2 cellular contexts compared by ENCODE assay signal in the genomic region with DNA sequence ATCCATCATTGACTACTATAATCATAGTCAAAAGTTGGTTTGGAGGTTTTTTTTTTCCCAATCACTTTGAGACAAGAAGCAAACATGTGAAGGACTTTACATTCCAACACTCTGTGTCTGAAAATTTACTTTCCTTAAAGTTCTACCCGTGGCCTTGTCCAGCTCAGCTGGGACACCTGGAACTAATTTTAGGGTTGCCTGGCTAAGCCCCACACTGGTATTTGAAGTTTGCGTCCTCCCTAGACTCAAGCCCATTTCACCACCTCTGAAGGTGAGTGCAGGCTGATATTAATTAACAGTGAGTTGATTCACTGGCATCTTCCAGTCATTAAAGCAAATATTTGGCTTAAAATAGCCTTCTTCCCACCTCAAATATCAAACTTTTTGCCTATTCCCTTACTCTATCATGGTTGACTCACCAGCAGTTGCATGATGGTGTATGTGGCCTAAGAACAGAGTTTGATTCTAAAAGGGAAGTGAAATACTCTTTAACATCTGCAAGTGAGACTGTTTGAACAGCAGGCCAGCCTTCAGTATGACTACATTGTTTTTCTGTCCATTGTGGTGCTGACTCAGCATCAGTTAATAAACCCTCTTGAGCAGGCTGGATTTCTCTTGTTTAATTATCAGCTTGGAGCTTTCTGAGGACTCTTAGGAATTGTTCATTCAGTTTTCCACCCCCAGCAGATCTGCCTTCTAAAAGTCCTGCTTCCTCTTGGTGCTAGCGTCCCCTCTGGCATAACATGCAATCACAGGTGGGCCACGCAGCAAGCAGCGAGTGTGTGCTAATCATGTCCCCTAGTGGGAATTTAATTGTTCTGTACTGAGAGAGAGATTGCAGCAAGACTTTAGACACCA.
A peak's percentile ranks its signal among the peaks of the same experiment; 100 is the strongest.
TF ChIP-seq lines count a peak whose summit lies in the region.

No MANE protein-coding gene starts in this region.

TF ChIP-seq in H1, 55 proteins besides CTCF, POLR2A, EP300 and RAD21 (continues in another document):
- TF ChIP-seq SUZ12 (IDR thresholded peaks at IDR 0.05; ENCODE audit: low read length) (no peak), JUND (IDR thresholded peaks at IDR 0.05; ENCODE audit: low read length) (no peak), FOSL1 (IDR thresholded peaks at IDR 0.05; ENCODE audit: insufficient read depth, low read depth, low read length) (no peak), KDM1A (IDR thresholded peaks at IDR 0.05; ENCODE audit: borderline replicate concordance, low read length) (no peak), CBX8 (IDR thresholded peaks at IDR 0.05; ENCODE audit: borderline replicate concordance, low read depth, low read length) (no peak), CTBP2 (IDR thresholded peaks at IDR 0.05; ENCODE audit: borderline replicate concordance, insufficient read depth, insufficient read length, low read length) (no peak), USF2 (IDR thresholded peaks at IDR 0.05; ENCODE audit: low read length) (no peak), POU5F1 (IDR thresholded peaks at IDR 0.05; ENCODE audit: low read depth, low read length) (0 out of 2 replicates have a peak, but pooled peaks have one; percentile 15)
- TF ChIP-seq, protein P1, sequence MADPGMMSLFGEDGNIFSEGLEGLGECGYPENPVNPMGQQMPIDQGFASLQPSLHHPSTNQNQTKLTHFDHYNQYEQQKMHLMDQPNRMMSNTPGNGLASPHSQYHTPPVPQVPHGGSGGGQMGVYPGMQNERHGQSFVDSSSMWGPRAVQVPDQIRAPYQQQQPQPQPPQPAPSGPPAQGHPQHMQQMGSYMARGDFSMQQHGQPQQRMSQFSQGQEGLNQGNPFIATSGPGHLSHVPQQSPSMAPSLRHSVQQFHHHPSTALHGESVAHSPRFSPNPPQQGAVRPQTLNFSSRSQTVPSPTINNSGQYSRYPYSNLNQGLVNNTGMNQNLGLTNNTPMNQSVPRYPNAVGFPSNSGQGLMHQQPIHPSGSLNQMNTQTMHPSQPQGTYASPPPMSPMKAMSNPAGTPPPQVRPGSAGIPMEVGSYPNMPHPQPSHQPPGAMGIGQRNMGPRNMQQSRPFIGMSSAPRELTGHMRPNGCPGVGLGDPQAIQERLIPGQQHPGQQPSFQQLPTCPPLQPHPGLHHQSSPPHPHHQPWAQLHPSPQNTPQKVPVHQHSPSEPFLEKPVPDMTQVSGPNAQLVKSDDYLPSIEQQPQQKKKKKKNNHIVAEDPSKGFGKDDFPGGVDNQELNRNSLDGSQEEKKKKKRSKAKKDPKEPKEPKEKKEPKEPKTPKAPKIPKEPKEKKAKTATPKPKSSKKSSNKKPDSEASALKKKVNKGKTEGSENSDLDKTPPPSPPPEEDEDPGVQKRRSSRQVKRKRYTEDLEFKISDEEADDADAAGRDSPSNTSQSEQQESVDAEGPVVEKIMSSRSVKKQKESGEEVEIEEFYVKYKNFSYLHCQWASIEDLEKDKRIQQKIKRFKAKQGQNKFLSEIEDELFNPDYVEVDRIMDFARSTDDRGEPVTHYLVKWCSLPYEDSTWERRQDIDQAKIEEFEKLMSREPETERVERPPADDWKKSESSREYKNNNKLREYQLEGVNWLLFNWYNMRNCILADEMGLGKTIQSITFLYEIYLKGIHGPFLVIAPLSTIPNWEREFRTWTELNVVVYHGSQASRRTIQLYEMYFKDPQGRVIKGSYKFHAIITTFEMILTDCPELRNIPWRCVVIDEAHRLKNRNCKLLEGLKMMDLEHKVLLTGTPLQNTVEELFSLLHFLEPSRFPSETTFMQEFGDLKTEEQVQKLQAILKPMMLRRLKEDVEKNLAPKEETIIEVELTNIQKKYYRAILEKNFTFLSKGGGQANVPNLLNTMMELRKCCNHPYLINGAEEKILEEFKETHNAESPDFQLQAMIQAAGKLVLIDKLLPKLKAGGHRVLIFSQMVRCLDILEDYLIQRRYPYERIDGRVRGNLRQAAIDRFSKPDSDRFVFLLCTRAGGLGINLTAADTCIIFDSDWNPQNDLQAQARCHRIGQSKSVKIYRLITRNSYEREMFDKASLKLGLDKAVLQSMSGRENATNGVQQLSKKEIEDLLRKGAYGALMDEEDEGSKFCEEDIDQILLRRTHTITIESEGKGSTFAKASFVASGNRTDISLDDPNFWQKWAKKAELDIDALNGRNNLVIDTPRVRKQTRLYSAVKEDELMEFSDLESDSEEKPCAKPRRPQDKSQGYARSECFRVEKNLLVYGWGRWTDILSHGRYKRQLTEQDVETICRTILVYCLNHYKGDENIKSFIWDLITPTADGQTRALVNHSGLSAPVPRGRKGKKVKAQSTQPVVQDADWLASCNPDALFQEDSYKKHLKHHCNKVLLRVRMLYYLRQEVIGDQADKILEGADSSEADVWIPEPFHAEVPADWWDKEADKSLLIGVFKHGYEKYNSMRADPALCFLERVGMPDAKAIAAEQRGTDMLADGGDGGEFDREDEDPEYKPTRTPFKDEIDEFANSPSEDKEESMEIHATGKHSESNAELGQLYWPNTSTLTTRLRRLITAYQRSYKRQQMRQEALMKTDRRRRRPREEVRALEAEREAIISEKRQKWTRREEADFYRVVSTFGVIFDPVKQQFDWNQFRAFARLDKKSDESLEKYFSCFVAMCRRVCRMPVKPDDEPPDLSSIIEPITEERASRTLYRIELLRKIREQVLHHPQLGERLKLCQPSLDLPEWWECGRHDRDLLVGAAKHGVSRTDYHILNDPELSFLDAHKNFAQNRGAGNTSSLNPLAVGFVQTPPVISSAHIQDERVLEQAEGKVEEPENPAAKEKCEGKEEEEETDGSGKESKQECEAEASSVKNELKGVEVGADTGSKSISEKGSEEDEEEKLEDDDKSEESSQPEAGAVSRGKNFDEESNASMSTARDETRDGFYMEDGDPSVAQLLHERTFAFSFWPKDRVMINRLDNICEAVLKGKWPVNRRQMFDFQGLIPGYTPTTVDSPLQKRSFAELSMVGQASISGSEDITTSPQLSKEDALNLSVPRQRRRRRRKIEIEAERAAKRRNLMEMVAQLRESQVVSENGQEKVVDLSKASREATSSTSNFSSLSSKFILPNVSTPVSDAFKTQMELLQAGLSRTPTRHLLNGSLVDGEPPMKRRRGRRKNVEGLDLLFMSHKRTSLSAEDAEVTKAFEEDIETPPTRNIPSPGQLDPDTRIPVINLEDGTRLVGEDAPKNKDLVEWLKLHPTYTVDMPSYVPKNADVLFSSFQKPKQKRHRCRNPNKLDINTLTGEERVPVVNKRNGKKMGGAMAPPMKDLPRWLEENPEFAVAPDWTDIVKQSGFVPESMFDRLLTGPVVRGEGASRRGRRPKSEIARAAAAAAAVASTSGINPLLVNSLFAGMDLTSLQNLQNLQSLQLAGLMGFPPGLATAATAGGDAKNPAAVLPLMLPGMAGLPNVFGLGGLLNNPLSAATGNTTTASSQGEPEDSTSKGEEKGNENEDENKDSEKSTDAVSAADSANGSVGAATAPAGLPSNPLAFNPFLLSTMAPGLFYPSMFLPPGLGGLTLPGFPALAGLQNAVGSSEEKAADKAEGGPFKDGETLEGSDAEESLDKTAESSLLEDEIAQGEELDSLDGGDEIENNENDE (IDR thresholded peaks at IDR 0.05; ENCODE audit: insufficient replicate concordance, low read length): no peak
- TF ChIP-seq, protein P2, sequence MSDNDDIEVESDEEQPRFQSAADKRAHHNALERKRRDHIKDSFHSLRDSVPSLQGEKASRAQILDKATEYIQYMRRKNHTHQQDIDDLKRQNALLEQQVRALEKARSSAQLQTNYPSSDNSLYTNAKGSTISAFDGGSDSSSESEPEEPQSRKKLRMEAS (IDR thresholded peaks at IDR 0.05): peak; percentile 21; the same call in 1 of the 2 replicates

TF ChIP-seq in neural cell, 6 proteins besides CTCF, POLR2A, EP300 and RAD21:
- TF ChIP-seq MXI1 (conservative IDR thresholded peaks at IDR 0.05; ENCODE audit: poor library complexity, severe bottlenecking) (no peak), POLR2AphosphoS5 (IDR thresholded peaks at IDR 0.05) (no peak), TAF1 (IDR thresholded peaks at IDR 0.05; ENCODE audit: low read depth) (no peak), REST (IDR thresholded peaks at IDR 0.05; ENCODE audit: borderline replicate concordance) (no peak), EZH2 (IDR thresholded peaks at IDR 0.05; ENCODE audit: borderline replicate concordance, insufficient read depth, low read length, poor library complexity, severe bottlenecking) (no peak), SMC3 (conservative IDR thresholded peaks at IDR 0.05; ENCODE audit: poor library complexity) (no peak)
TF ChIP-seq in neural cell: peak in this region for 0.
